8 cellular contexts compared by ENCODE assay signal in the genomic region with DNA sequence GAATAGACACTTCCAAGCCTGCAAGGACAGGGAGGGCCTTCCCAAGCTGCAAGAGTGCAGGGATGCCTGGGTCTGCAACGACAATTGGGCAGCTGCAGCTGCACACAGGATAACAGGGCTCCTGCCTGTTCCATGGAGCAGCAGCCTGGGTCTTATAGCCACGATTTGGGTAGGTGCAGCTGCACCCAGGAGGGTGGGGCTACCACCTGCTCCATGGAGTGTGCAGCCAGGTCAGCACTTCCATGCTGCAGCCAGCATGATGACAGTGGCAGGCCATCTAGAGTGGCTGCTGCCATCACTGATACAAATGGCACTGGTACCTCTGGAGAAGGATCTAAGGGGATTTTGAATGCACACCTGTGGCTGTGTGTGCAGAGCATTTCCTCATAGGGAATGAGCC.
"Had no signal": no experiment of that assay in that cellular context is flagged by ENCODE, and none has a peak within 500 bp of the region (broad histone marks: within the 10 kb centered on the region; RNA-seq: fewer than 3 reads in every experiment).

No MANE protein-coding gene starts in this region.

- H3K4me3 ChIP-seq: GM23248, HAP-1 had no signal

- H3K27ac Mint-ChIP-seq: HFFc6 had no signal

- ATAC-seq: HCT116 had no signal

- FAIRE-seq: HTR-8/SVneo had no signal

- H3K9ac ChIP-seq: GM23248 had no signal

- H3K36me3 ChIP-seq: HAP-1 had no signal

- H3K4me1 ChIP-seq: HAP-1 had no signal

- H2AFZ ChIP-seq: GM23248 had no signal

- H3K27ac ChIP-seq: GM23248 had no signal

- DNase-seq: GM23248, GOT3, H7, HFFc6, IMR-90 had no signal

- H3K9me3 ChIP-seq: HAP-1 had no signal
